Comparison of ENCODE assay signal across 1 cellular context in genomic region chr1:206683313-206683712, GRCh38.
A peak's percentile ranks its signal among the peaks of the same experiment; 100 is the strongest.
TF ChIP-seq lines count a peak whose summit lies in the region.

No MANE protein-coding gene starts in this region.

TF ChIP-seq in K562, 482 proteins besides CTCF, POLR2A, EP300 and RAD21:
- no peak for TF ChIP-seq ARID3B (CRISPR knock-in tag; IDR thresholded peaks at IDR 0.05; ENCODE audit: borderline replicate concordance)
- peak; percentile 61; the same call in 1 of the 2 replicates for TF ChIP-seq CTBP1 (IDR thresholded peaks at IDR 0.05; ENCODE audit: borderline replicate concordance)
- TF ChIP-seq MCM5 (IDR thresholded peaks at IDR 0.05; ENCODE audit: low read depth): no peak
TF ChIP-seq in K562: peak in this region for 1.
